In genomic region chr2:159738509-159739390, GRCh38 we compare ENCODE assay signal across 11 cellular contexts. TPM values are rescaled to one million over a fixed set of nuclear protein-coding genes. Genes with fewer than 3 reads are reported as not detected.
DNase-seq lines count a peak whose midpoint lies in the region; ATAC-seq and TF ChIP-seq lines count a peak whose summit lies in the region.
"Had no signal": no experiment of that assay in that cellular context is flagged by ENCODE, and none has a peak within 500 bp of the region (broad histone marks: within the 10 kb centered on the region; RNA-seq: fewer than 3 reads in every experiment).

No MANE protein-coding gene starts in this region.

- H3K36me3 ChIP-seq in right atrium auricular region: peaks cover 45% of the 10 kb centered on the region
- peaks cover 0 to 2% of the 10 kb centered on the region in 2 donors for H3K36me3 ChIP-seq in aorta (ENCODE audit: control insufficient read depth in 1 of 2, insufficient read depth in 2 of 2, low read length in 1 of 2)

- no peak for DNase-seq in Right ventricle myocardium inferior (ENCODE audit: missing footprints)
- no peak for DNase-seq in right atrium auricular region (ENCODE audit: low spot score)
- DNase-seq in RKO (ENCODE audit: low spot score): peak; percentile 18
- DNase-seq in iris pigment epithelial cell (ENCODE audit: low read depth): peak; percentile 15
- DNase-seq in aorta: no peak
- no peak for DNase-seq in epidermal melanocyte (ENCODE audit: insufficient read length, low spot score)
- DNase-seq: activated T-cell treated with anti-CD3 and anti-CD28 coated beads, Interleukin-2, amount 50 U/mL, for 48 hours; KG1; small intestine had no signal

- WGBS in aorta, 2 donors: 91 to 94% methylated on average over 15 of the region's 15 CpGs

- H3K9me3 ChIP-seq in right atrium auricular region (no peaks in the 10 kb centered on the region), aorta (ENCODE audit: control insufficient read depth, low read length) (no peaks in the 10 kb centered on the region)

- H3K27ac ChIP-seq in right atrium auricular region: no peak overlapping the region
- no peak overlapping the region for H3K27ac ChIP-seq in aorta (ENCODE audit: low read depth in 1 of 2, low read length in 2 of 2)

- H3K27me3 ChIP-seq in right atrium auricular region: no peaks in the 10 kb centered on the region
- H3K27me3 ChIP-seq in aorta (ENCODE audit: control insufficient read depth in 1 of 2, insufficient read depth in 2 of 2, low read length in 1 of 2): no peaks in the 10 kb centered on the region

- intact Hi-C loops in Right ventricle myocardium inferior (cut with DNase I) (no loop called here), aorta (cut with DNase I) (no loop called here)

- H3K4me3 ChIP-seq in right atrium auricular region: no peak overlapping the region
- no peak overlapping the region for H3K4me3 ChIP-seq in aorta (ENCODE audit: low read length in 2 of 2)

- ATAC-seq in Right ventricle myocardium inferior (peak; percentile 37), aorta (ENCODE audit: low FRiP score) (peak; percentile 11), GM21529 (IDR thresholded peaks at IDR 0.05; ENCODE audit: unreplicated experiment) (no peak), GM19035 (IDR thresholded peaks at IDR 0.05; ENCODE audit: unreplicated experiment) (no peak)

- TF ChIP-seq CTCF in right atrium auricular region (IDR thresholded peaks at IDR 0.05): no peak

- peaks cover 0 to 14% of the 10 kb centered on the region in 2 donors for H3K4me1 ChIP-seq in right atrium auricular region
- H3K4me1 ChIP-seq in aorta (ENCODE audit: control insufficient read depth in 1 of 2, insufficient read depth in 2 of 2, low read length in 2 of 2): no peaks in the 10 kb centered on the region

RNA-seq across cellular contexts. Expression of gene MARCHF7, which starts 26.4 kb away (rescaled TPM):
- total RNA-seq in Right ventricle myocardium inferior: 79.3 TPM
- 10 to 100 TPM; 70.6 to 79.5 TPM for total RNA-seq in right atrium auricular region
- total RNA-seq in aorta: 10 to 100 TPM; 81.3 to 88.1 TPM
- 10 to 100 TPM; 30.3 to 47.4 TPM for polyA plus RNA-seq in aorta

RNA-seq across cellular contexts. Expression of gene CD302, which starts 59.3 kb away (rescaled TPM):
- total RNA-seq in Right ventricle myocardium inferior (21.9 TPM), right atrium auricular region (10 to 100 TPM; 27.3 to 28.7 TPM), aorta (10 to 100 TPM; 65.6 to 71.2 TPM)
- 10 to 100 TPM; 73.1 to 85.0 TPM for polyA plus RNA-seq in aorta

Comparison
In these comparisons a context has a peak if more than half of its experiments do, and no peak if none do; other contexts are left out.
1. ATAC-seq: peak in Right ventricle myocardium inferior (single experiment) and aorta (single experiment); none in GM21529 (single experiment) and GM19035 (single experiment).
2. DNase-seq: peak in RKO (single experiment) and iris pigment epithelial cell (single experiment); none in Right ventricle myocardium inferior (single experiment), right atrium auricular region (single experiment), aorta (0 of 2) and epidermal melanocyte (single experiment).